7 cellular contexts compared by ENCODE assay signal in the genomic region with DNA sequence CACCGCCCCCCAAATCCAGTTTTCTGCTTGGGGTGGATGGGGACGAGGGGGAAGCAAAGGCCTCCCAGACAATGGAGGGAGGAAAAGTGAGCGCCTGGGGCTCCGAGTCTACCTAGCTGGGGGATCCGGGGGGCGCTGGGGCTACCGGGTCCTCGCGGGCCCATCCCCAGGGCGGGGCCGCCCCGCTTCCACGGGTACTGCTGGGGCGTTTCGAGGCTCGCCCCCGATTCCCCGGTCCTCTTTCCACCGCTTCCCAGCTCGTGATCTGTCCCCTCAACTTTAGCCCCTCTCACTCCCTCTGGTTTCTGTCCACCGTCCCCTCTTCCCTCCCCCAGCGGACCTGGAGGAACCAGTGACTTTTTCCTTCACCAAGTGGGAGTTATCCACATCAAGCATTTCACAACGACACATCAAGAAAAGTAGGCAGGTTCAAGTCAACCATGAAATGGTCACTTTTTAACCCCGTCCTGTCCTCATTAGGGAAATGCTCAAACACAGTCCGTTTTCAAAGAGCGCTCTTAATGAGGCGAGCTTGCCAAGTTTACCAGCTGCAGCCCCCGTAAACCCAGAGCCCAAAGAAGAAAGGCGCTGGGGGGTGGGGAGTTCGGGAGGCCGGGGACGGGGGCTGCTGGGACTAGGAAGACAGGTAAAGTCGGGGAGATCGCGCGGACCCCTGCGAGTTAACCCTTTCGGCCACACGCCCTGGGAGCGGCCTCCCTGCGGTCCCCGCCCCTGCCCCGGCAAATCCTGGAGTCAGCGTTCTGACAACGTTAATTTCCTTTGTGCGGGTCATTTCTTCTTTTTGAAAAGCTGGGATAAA. TPM values are rescaled to one million over a fixed set of nuclear protein-coding genes. Genes with fewer than 3 reads are reported as not detected.
DNase-seq lines count a peak whose midpoint lies in the region; FAIRE-seq and TF ChIP-seq lines count a peak whose summit lies in the region.

No MANE protein-coding gene starts in this region.

- H3K36me3 Mint-ChIP-seq in chondrocyte (ENCODE audit: low read depth): no peaks in the 10 kb centered on the region

- peaks cover 60% of the 10 kb centered on the region for H3K4me1 Mint-ChIP-seq in chondrocyte (ENCODE audit: low read depth)

- peak overlapping the region; percentile 87 for H3K27ac Mint-ChIP-seq in chondrocyte (ENCODE audit: unreplicated experiment)

- H3K4me3 Mint-ChIP-seq in chondrocyte (ENCODE audit: unreplicated experiment): peak overlapping the region; percentile 89

- peak; percentile 38 for FAIRE-seq in GM18507 (lab: Jason Lieb, UNC)

- no peak for TF ChIP-seq CTCF in chondrocyte (IDR thresholded peaks at IDR 0.05)

- no peak for DNase-seq in GM18507 (ENCODE audit: extremely low spot score, insufficient read length, low read depth)
- DNase-seq in NCI-H446 treated with DMSO at 0.1 percent for 48 hours (lab: John Stamatoyannopoulos, UW): peak; percentile 99
- DNase-seq in chondrocyte (ENCODE audit: low spot score): no peak
- peak; percentile 86 for DNase-seq in left kidney (ENCODE audit: low read depth, low spot score)
- DNase-seq in superior temporal gyrus (ENCODE audit: extremely low spot score): peak; percentile 69
- no peak for DNase-seq in GM19240 (ENCODE audit: insufficient read length, low spot score)
- DNase-seq in UCSD-AML1 (lab: John Stamatoyannopoulos, UW; ENCODE audit: unreplicated experiment): no peak

- no peaks in the 10 kb centered on the region for H3K27me3 Mint-ChIP-seq in chondrocyte (ENCODE audit: low read depth)

- no peaks in the 10 kb centered on the region for H3K9me3 Mint-ChIP-seq in chondrocyte (ENCODE audit: low read depth)

RNA-seq across cellular contexts. Expression of a gene that starts 2.0 kb away (rescaled TPM):
- 28.2 to 66.3 TPM (median 63.1 TPM) in 3 replicates for total RNA-seq in chondrocyte

Comparison
In these comparisons a context has a peak if more than half of its experiments do, and no peak if none do; other contexts are left out.
1. DNase-seq: peak in NCI-H446 treated with DMSO at 0.1 percent for 48 hours (single experiment), left kidney (single experiment) and superior temporal gyrus (single experiment); none in GM18507 (single experiment), chondrocyte (single experiment), GM19240 (single experiment) and UCSD-AML1 (single experiment).